8 cellular contexts compared by ENCODE assay signal in genomic region chr11:65858354-65859133, GRCh38. TPM values are rescaled to one million over a fixed set of nuclear protein-coding genes. Genes with fewer than 3 reads are reported as not detected.
DNase-seq lines count a peak whose midpoint lies in the region; ATAC-seq, FAIRE-seq and TF ChIP-seq lines count a peak whose summit lies in the region.

No MANE protein-coding gene starts in this region.

- H2AFZ ChIP-seq in OCI-LY3 (ENCODE audit: low read depth, low read length) = peak overlapping the region; percentile 52

- peak; percentile 81 for FAIRE-seq in endometrium (lab: Jason Lieb, UNC)

- DNase-seq in NCI-H748 (lab: John Stamatoyannopoulos, UW; ENCODE audit: unreplicated experiment) (peak; percentile 65), NCI-H748 treated with DMSO at 0.1 percent for 48 hours (lab: John Stamatoyannopoulos, UW) (no peak), ovary (no peak), occipital lobe (lab: John Stamatoyannopoulos, UW) (no peak), NCI-H2227 treated with DMSO at 0.1 percent for 48 hours (lab: John Stamatoyannopoulos, UW) (no peak)

- H3K9ac ChIP-seq in OCI-LY3 (ENCODE audit: low read length) = peak overlapping the region; percentile 94

- no peak for ATAC-seq in GM19351 (IDR thresholded peaks at IDR 0.05; ENCODE audit: unreplicated experiment)

- peaks cover 64% of the 10 kb centered on the region for H3K79me2 ChIP-seq in OCI-LY3 (ENCODE audit: low read length)

- H3K9me3 ChIP-seq in OCI-LY3 (ENCODE audit: insufficient read depth, low read length) (no peaks in the 10 kb centered on the region), ovary (no peaks in the 10 kb centered on the region)

- H3K36me3 ChIP-seq in OCI-LY3 (replicated peaks; ENCODE audit: low read depth, low read length) = peaks cover 57% of the 10 kb centered on the region
- no peaks in the 10 kb centered on the region for H3K36me3 ChIP-seq in ovary

- WGBS in ovary, 3 donors = 0% methylated on average over 30 to 32 of the region's 32 CpGs

- H3K27ac ChIP-seq in OCI-LY3 (ENCODE audit: low read length) (peak overlapping the region; percentile 92), ovary (peak overlapping the region; percentile 66 to 90)

- TF ChIP-seq EP300 in ovary (IDR thresholded peaks at IDR 0.05) = peak; percentile 40

- no peak for TF ChIP-seq POLR2A in ovary (IDR thresholded peaks at IDR 0.05)

- H3K27me3 ChIP-seq in OCI-LY3 (ENCODE audit: low read depth, low read length) = no peaks in the 10 kb centered on the region
- H3K27me3 ChIP-seq in ovary = no peaks in the 10 kb centered on the region

- peaks cover 20% of the 10 kb centered on the region for H3K4me1 ChIP-seq in OCI-LY3 (ENCODE audit: low read length)
- peaks cover 4% of the 10 kb centered on the region for H3K4me1 ChIP-seq in ovary (ENCODE audit: insufficient read depth)

- TF ChIP-seq CTCF in OCI-LY3 (IDR thresholded peaks at IDR 0.05; ENCODE audit: low read depth, low read length) (no peak), ovary (IDR thresholded peaks at IDR 0.05) (no peak)

- H4K20me1 ChIP-seq in OCI-LY3 (ENCODE audit: insufficient read depth, low read length) = peaks cover 39% of the 10 kb centered on the region

- peak overlapping the region; percentile 94 for H3K4me2 ChIP-seq in OCI-LY3 (ENCODE audit: low read length)

- H3K4me3 ChIP-seq in OCI-LY3 (ENCODE audit: low read length) (peak overlapping the region; percentile 85), ovary (peak overlapping the region; percentile 78)

- intact Hi-C loops in ovary (cut with DNase I) = no loop called here

RNA-seq across cellular contexts. Expression of gene CFL1, which starts 0.6 kb away (rescaled TPM):
- total RNA-seq in ovary (100 to 1,000 TPM; 215 to 585 (median 476) TPM), occipital lobe (404 TPM)
- 100 to 1,000 TPM; 327 to 693 TPM for polyA plus RNA-seq in ovary

RNA-seq across cellular contexts. Expression of gene MUS81, which starts 1.7 kb away (rescaled TPM):
- total RNA-seq in ovary (10 to 100 TPM; 36.9 to 87.0 (median 55.7) TPM), occipital lobe (45.9 TPM)
- 10 to 100 TPM; 15.9 to 55.9 TPM for polyA plus RNA-seq in ovary

RNA-seq across cellular contexts. Expression of gene EFEMP2, which starts 14.1 kb away (rescaled TPM):
- 100 to 1,000 TPM in 5 of 7 donors, 10 to 100 TPM in 2; 48.2 to 172 (median 144) TPM for total RNA-seq in ovary
- polyA plus RNA-seq in ovary = 100 to 1,000 TPM in 1 of 2 donors, 10 to 100 TPM in 1; 46.6 to 109 TPM
- total RNA-seq in occipital lobe = 13.3 TPM

RNA-seq across cellular contexts. Expression of gene CTSW, which starts 21.1 kb away (rescaled TPM):
- 1 to 10 TPM in 2 of 7 donors, under 1 TPM in 5; 0.30 to 1.3 (median 0.81) TPM for total RNA-seq in ovary
- polyA plus RNA-seq in ovary = under 1 TPM; 0.75 to 0.91 TPM
- not detected for total RNA-seq in occipital lobe

RNA-seq across cellular contexts. Expression of gene SNX32, which starts 24.8 kb away (rescaled TPM):
- total RNA-seq in ovary = 1 to 10 TPM in 4 of 7 donors, under 1 TPM in 2, not detected in 1; 0.66 to 3.0 (median 1.6) TPM
- polyA plus RNA-seq in ovary = under 1 TPM; 0.40 to 0.80 TPM
- total RNA-seq in occipital lobe = 7.3 TPM
